8 cellular contexts compared by ENCODE assay signal in genomic region chr5:66840527-66841013, GRCh38.
DNase-seq lines count a peak whose midpoint lies in the region; ATAC-seq and TF ChIP-seq lines count a peak whose summit lies in the region.

No MANE protein-coding gene starts in this region.

- no peak for TF ChIP-seq POLR2A in erythroblast (IDR thresholded peaks at IDR 0.05; ENCODE audit: low read length)

- peak; percentile 100 for ATAC-seq in HG02938 (IDR thresholded peaks at IDR 0.05; ENCODE audit: unreplicated experiment)

- DNase-seq in activated CD8-positive, alpha-beta memory T cell treated with anti-CD3 and anti-CD28 coated beads, Interleukin-2, amount 50 U/mL, for 48 hours = peak; percentile 58
- DNase-seq in activated CD8-positive, alpha-beta memory T cell treated with anti-CD3 and anti-CD28 coated beads, Interleukin-2, amount 50 U/mL, for 4 hours = no peak
- peak; percentile 26 for DNase-seq in RKO (ENCODE audit: low spot score)
- peak; percentile 66 for DNase-seq in stimulated activated CD4-positive, alpha-beta T cell treated with anti-CD3 and anti-CD28 coated beads, Interleukin-1b, Interleukin-23, amount 100 ng/mL, for 48 hours
- DNase-seq in activated gamma-delta T cell treated with Interleukin-2 at 50 U/mL for 16 hours = no peak
- no peak for DNase-seq in dedifferentiated amniotic fluid mesenchymal stem cell (ENCODE audit: extremely low spot score)
- DNase-seq in erythroblast (lab: John Stamatoyannopoulos, UW) = no peak

Comparison
In these comparisons a context has a peak if more than half of its experiments do, and no peak if none do; other contexts are left out.
1. DNase-seq: peak in activated CD8-positive, alpha-beta memory T cell treated with anti-CD3 and anti-CD28 coated beads, Interleukin-2, amount 50 U/mL, for 48 hours (single experiment), RKO (single experiment) and stimulated activated CD4-positive, alpha-beta T cell treated with anti-CD3 and anti-CD28 coated beads, Interleukin-1b, Interleukin-23, amount 100 ng/mL, for 48 hours (single experiment); none in activated CD8-positive, alpha-beta memory T cell treated with anti-CD3 and anti-CD28 coated beads, Interleukin-2, amount 50 U/mL, for 4 hours (single experiment), activated gamma-delta T cell treated with Interleukin-2 at 50 U/mL for 16 hours (single experiment), dedifferentiated amniotic fluid mesenchymal stem cell (single experiment) and erythroblast (0 of 2).